In the genomic region with DNA sequence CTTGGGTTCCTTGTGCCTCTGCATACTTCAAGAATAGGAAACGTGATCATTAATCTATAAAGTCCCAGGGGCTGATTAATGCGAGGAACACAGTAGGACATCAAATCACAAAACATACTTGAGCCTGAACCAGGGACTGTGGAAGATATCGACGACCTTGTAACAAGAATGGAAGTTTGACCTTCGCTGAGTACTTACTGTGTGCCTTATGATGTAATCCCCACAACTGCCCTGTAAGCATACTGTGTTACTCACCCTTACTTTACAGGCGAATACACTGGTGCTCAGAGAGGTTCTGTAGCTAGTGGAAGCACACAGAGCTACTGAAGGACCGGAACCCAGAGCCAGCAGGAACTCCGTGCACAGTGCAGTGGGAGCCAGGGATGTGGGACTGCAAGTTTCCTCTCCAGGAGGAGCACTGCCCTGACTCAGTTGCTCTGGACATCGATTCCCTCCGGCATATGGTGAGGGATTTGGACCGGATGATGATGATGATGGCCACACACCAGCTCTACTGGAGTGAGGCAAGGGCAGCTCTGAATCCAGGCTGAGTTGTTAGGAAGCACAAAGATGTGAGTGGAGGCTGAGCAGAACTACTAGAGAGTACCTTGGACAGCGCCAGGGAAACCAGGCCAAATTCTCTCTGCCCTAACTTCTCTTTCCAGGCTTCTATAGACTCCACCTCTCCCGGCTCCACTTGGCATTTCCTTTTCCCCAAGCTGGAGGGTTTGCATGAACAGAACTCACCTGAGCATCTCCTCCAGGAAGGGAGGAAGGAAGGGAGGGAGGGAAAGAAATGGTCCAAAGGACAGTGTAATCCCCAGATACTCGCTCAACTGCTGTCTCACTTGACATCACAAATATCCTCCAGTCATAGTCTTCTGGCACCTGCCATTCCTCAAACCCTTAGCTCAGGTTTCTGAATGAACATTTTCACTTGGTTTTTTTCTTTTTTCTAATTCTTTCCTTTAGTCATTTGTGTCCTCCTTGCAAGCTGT, we compare ENCODE assay signal across 12 cellular contexts. TPM values are rescaled to one million over a fixed set of nuclear protein-coding genes. Genes with fewer than 3 reads are reported as not detected.
DNase-seq lines count a peak whose midpoint lies in the region; ATAC-seq and TF ChIP-seq lines count a peak whose summit lies in the region.
"Had no signal": no experiment of that assay in that cellular context is flagged by ENCODE, and none has a peak within 500 bp of the region (broad histone marks: within the 10 kb centered on the region; RNA-seq: fewer than 3 reads in every experiment).

No MANE protein-coding gene starts in this region.

- H3K9me3 ChIP-seq in psoas muscle = no peaks in the 10 kb centered on the region
- H3K9me3 ChIP-seq: heart left ventricle, thoracic aorta had no signal

- ATAC-seq in activated naive CD8-positive, alpha-beta T cell treated with anti-CD3 and anti-CD28 coated beads, Interleukin-2, amount 50 U/mL, for 24 hours = no peak
- ATAC-seq in SK-N-SH treated with all-trans-retinoic acid at 6 μM for 48 hours (peak; percentile 55; the same call in 2 of the 3 replicates), psoas muscle (no peak), GM19023 (IDR thresholded peaks at IDR 0.05; ENCODE audit: unreplicated experiment) (no peak), GM18498 (IDR thresholded peaks at IDR 0.05; ENCODE audit: unreplicated experiment) (no peak)
- no peak for ATAC-seq in stimulated activated memory B cell treated with anti-CD40 and anti-IgM and Interleukin-4, amounts not matched to agents 10 μg/mL and 1 μg/mL and 100 μg/mL, for 72 hours

- no peak overlapping the region for H3K27ac ChIP-seq in psoas muscle
- H3K27ac ChIP-seq: C4-2B, heart left ventricle, thoracic aorta had no signal

- no peaks in the 10 kb centered on the region for H3K36me3 ChIP-seq in psoas muscle (ENCODE audit: insufficient read depth in 1 of 2, low read depth in 1 of 2)
- H3K36me3 ChIP-seq: heart left ventricle, thoracic aorta had no signal

- intact Hi-C loops in psoas muscle (cut with DNase I) = no loop called here

- H3K4me1 Mint-ChIP-seq in activated naive CD8-positive, alpha-beta T cell (ENCODE audit: low read depth) = peaks cover 9% of the 10 kb centered on the region
- H3K4me1 Mint-ChIP-seq in activated naive CD8-positive, alpha-beta T cell treated with anti-CD3 and anti-CD28 coated beads, Interleukin-2, amount 50 U/mL, for 24 hours = no peaks in the 10 kb centered on the region
- H3K4me1 Mint-ChIP-seq in stimulated activated memory B cell treated with anti-CD40 and anti-IgM and Interleukin-4, amounts not matched to agents 10 μg/mL and 1 μg/mL and 100 μg/mL, for 72 hours = no peaks in the 10 kb centered on the region

- no peak for DNase-seq in activated naive CD8-positive, alpha-beta T cell treated with anti-CD3 and anti-CD28 coated beads, Interleukin-2, amount 50 U/mL, for 24 hours
- DNase-seq in fibroblast of the conjunctiva (ENCODE audit: low read depth) (peak; percentile 16), psoas muscle (no peak)
- DNase-seq: activated T-cell treated with anti-CD3 and anti-CD28 coated beads, Interleukin-2, amount 50 U/mL, for 1 hour; heart left ventricle had no signal

- no peak for TF ChIP-seq CTCF in psoas muscle (IDR thresholded peaks at IDR 0.05)

- H3K36me3 Mint-ChIP-seq in activated naive CD8-positive, alpha-beta T cell = no peaks in the 10 kb centered on the region
- H3K36me3 Mint-ChIP-seq in activated naive CD8-positive, alpha-beta T cell treated with anti-CD3 and anti-CD28 coated beads, Interleukin-2, amount 50 U/mL, for 24 hours (ENCODE audit: low read depth) = no peaks in the 10 kb centered on the region
- no peaks in the 10 kb centered on the region for H3K36me3 Mint-ChIP-seq in stimulated activated memory B cell treated with anti-CD40 and anti-IgM and Interleukin-4, amounts not matched to agents 10 μg/mL and 1 μg/mL and 100 μg/mL, for 72 hours

- peaks cover 38% of the 10 kb centered on the region for H3K27me3 Mint-ChIP-seq in activated naive CD8-positive, alpha-beta T cell
- H3K27me3 Mint-ChIP-seq in activated naive CD8-positive, alpha-beta T cell treated with anti-CD3 and anti-CD28 coated beads, Interleukin-2, amount 50 U/mL, for 24 hours = peaks cover 49% of the 10 kb centered on the region
- peaks cover 54% of the 10 kb centered on the region for H3K27me3 Mint-ChIP-seq in stimulated activated memory B cell treated with anti-CD40 and anti-IgM and Interleukin-4, amounts not matched to agents 10 μg/mL and 1 μg/mL and 100 μg/mL, for 72 hours

- peak overlapping the region; percentile 53 for H3K4me3 Mint-ChIP-seq in activated naive CD8-positive, alpha-beta T cell
- H3K4me3 Mint-ChIP-seq in activated naive CD8-positive, alpha-beta T cell treated with anti-CD3 and anti-CD28 coated beads, Interleukin-2, amount 50 U/mL, for 24 hours = no peak overlapping the region
- H3K4me3 Mint-ChIP-seq in stimulated activated memory B cell treated with anti-CD40 and anti-IgM and Interleukin-4, amounts not matched to agents 10 μg/mL and 1 μg/mL and 100 μg/mL, for 72 hours = peak overlapping the region; percentile 43

- WGBS in psoas muscle, 3 donors = 53 to 59% (median 57%) methylated on average over 14 of the region's 14 CpGs

- H3K27ac Mint-ChIP-seq in activated naive CD8-positive, alpha-beta T cell = no peak overlapping the region
- no peak overlapping the region for H3K27ac Mint-ChIP-seq in activated naive CD8-positive, alpha-beta T cell treated with anti-CD3 and anti-CD28 coated beads, Interleukin-2, amount 50 U/mL, for 24 hours
- H3K27ac Mint-ChIP-seq in stimulated activated memory B cell treated with anti-CD40 and anti-IgM and Interleukin-4, amounts not matched to agents 10 μg/mL and 1 μg/mL and 100 μg/mL, for 72 hours = no peak overlapping the region

- no peaks in the 10 kb centered on the region for H3K4me1 ChIP-seq in psoas muscle

- peaks cover 7 to 68% (median 11%) of the 10 kb centered on the region in 3 donors for H3K27me3 ChIP-seq in psoas muscle (ENCODE audit: insufficient read depth in 3 of 3, low read length in 2 of 3)

- H3K4me3 ChIP-seq in psoas muscle = no peak overlapping the region
- H3K4me3 ChIP-seq: thoracic aorta had no signal

- H3K9me3 Mint-ChIP-seq in activated naive CD8-positive, alpha-beta T cell (ENCODE audit: low read depth) = no peaks in the 10 kb centered on the region
- no peaks in the 10 kb centered on the region for H3K9me3 Mint-ChIP-seq in activated naive CD8-positive, alpha-beta T cell treated with anti-CD3 and anti-CD28 coated beads, Interleukin-2, amount 50 U/mL, for 24 hours
- no peaks in the 10 kb centered on the region for H3K9me3 Mint-ChIP-seq in stimulated activated memory B cell treated with anti-CD40 and anti-IgM and Interleukin-4, amounts not matched to agents 10 μg/mL and 1 μg/mL and 100 μg/mL, for 72 hours

TF ChIP-seq in SK-N-SH treated with all-trans-retinoic acid at 6 μM for 48 hours, 23 proteins besides CTCF, POLR2A, EP300 and RAD21 (continues in another document):
- TF ChIP-seq PPARA (CRISPR knock-in tag; IDR thresholded peaks at IDR 0.05; ENCODE audit: borderline replicate concordance) = no peak
- no peak for TF ChIP-seq SNAI2 (CRISPR knock-in tag; IDR thresholded peaks at IDR 0.05)
- no peak for TF ChIP-seq TOX (CRISPR knock-in tag; IDR thresholded peaks at IDR 0.05; ENCODE audit: borderline replicate concordance)
- no peak for TF ChIP-seq GLIS3 (CRISPR knock-in tag; IDR thresholded peaks at IDR 0.05)
- TF ChIP-seq RARB (CRISPR knock-in tag; IDR thresholded peaks at IDR 0.05) = no peak
- no peak for TF ChIP-seq CSDC2 (CRISPR knock-in tag; IDR thresholded peaks at IDR 0.05)
- TF ChIP-seq ARNTL (CRISPR knock-in tag; IDR thresholded peaks at IDR 0.05; ENCODE audit: borderline replicate concordance, low read depth) = no peak
- TF ChIP-seq, protein P1, sequence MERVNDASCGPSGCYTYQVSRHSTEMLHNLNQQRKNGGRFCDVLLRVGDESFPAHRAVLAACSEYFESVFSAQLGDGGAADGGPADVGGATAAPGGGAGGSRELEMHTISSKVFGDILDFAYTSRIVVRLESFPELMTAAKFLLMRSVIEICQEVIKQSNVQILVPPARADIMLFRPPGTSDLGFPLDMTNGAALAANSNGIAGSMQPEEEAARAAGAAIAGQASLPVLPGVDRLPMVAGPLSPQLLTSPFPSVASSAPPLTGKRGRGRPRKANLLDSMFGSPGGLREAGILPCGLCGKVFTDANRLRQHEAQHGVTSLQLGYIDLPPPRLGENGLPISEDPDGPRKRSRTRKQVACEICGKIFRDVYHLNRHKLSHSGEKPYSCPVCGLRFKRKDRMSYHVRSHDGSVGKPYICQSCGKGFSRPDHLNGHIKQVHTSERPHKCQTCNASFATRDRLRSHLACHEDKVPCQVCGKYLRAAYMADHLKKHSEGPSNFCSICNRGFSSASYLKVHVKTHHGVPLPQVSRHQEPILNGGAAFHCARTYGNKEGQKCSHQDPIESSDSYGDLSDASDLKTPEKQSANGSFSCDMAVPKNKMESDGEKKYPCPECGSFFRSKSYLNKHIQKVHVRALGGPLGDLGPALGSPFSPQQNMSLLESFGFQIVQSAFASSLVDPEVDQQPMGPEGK (CRISPR knock-in tag; IDR thresholded peaks at IDR 0.05; ENCODE audit: borderline replicate concordance) = no peak
- TF ChIP-seq BACH2 (CRISPR knock-in tag; IDR thresholded peaks at IDR 0.05; ENCODE audit: borderline replicate concordance) = no peak
- no peak for TF ChIP-seq TSHZ2 (CRISPR knock-in tag; IDR thresholded peaks at IDR 0.05)
- TF ChIP-seq ZC3H10 (CRISPR knock-in tag; IDR thresholded peaks at IDR 0.05) = no peak

RNA-seq across cellular contexts. Expression of gene GABBR2, which starts 1.5 kb away (rescaled TPM):
- under 1 TPM; 0.38 to 0.66 (median 0.42) TPM for total RNA-seq in psoas muscle
- polyA plus RNA-seq in psoas muscle = under 1 TPM; 0.08 to 0.34 (median 0.14) TPM
- total RNA-seq: thoracic aorta had no signal
